9 cellular contexts compared by ENCODE assay signal in the genomic region with DNA sequence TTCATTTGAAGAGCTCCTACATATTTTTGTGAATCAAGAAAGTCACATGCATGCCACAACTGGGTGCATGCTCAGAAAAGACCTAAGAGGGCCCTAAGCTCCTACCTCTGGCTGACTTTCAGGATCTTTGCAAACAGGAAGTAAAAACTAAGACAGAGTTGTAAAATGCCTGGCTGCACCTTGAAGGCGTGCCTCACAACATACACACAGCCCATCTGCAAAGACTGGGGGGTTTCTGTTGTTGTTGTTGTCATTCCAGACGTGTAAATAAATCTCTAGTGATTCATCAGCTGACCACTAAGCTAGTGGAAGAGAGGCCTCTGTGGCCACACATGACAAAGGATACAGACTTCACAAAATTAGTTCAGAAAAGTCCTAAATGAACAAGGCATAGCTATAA. TPM values are rescaled to one million over a fixed set of nuclear protein-coding genes. Genes with fewer than 3 reads are reported as not detected.
A peak's percentile ranks its signal among the peaks of the same experiment; 100 is the strongest.
DNase-seq lines count a peak whose midpoint lies in the region; ATAC-seq lines count a peak whose summit lies in the region.
"Had no signal": no experiment of that assay in that cellular context is flagged by ENCODE, and none has a peak within 500 bp of the region (broad histone marks: within the 10 kb centered on the region; RNA-seq: fewer than 3 reads in every experiment).

No MANE protein-coding gene starts in this region.

- DNase-seq in ACHN, result peak; percentile 33
- DNase-seq in activated gamma-delta T cell treated with Interleukin-2 at 50 U/mL for 16 hours, result no peak
- DNase-seq in sciatic nerve (ENCODE audit: low spot score), result no peak
- DNase-seq in NCI-H2081 (lab: John Stamatoyannopoulos, UW), result no peak
- DNase-seq: nucleus accumbens had no signal

- H3K4me1 ChIP-seq in esophagus (ENCODE audit: control insufficient read depth in 2 of 2, insufficient read depth in 2 of 2, low read length in 1 of 2), result peaks cover 5 to 8% of the 10 kb centered on the region in 2 donors

- H3K4me3 ChIP-seq in esophagus (ENCODE audit: low read depth in 1 of 2, low read length in 2 of 2), result no peak overlapping the region

- no peaks in the 10 kb centered on the region for H3K27me3 ChIP-seq in esophagus (ENCODE audit: control insufficient read depth in 1 of 2, insufficient read depth in 2 of 2, low read length in 2 of 2)

- ATAC-seq in GM19438 (IDR thresholded peaks at IDR 0.05; ENCODE audit: low read depth, unreplicated experiment) (peak; percentile 98), HG03439 (IDR thresholded peaks at IDR 0.05; ENCODE audit: unreplicated experiment) (peak; percentile 75), GM21367 (IDR thresholded peaks at IDR 0.05; ENCODE audit: unreplicated experiment) (no peak), sciatic nerve (no peak)

- H3K27ac ChIP-seq in esophagus (ENCODE audit: low read depth in 2 of 2, low read length in 1 of 2), result peak overlapping the region; percentile 41 to 62

- intact Hi-C loops in sciatic nerve (cut with DNase I), result no loop called here

- in situ Hi-C loops in ACHN (cut with HindIII; ENCODE audit: low pct_ligation_motif_present, low pct_unique_long_range_greater_than_20kb, low sequenced_read_pairs), result no loop called here

- 35 to 48% methylated on average over 2 of the region's 2 CpGs for WGBS in esophagus, 2 donors

- H3K9me3 ChIP-seq in esophagus (ENCODE audit: control insufficient read depth in 2 of 2, insufficient read depth in 1 of 2, low read depth in 1 of 2, low read length in 1 of 2), result no peaks in the 10 kb centered on the region

- no peaks in the 10 kb centered on the region for H3K36me3 ChIP-seq in esophagus (ENCODE audit: control insufficient read depth in 2 of 2, insufficient read depth in 2 of 2, low read length in 1 of 2)

RNA-seq across cellular contexts. Expression of gene SMURF1, which starts 31.8 kb away (rescaled TPM):
- polyA plus RNA-seq in esophagus, result 10 to 100 TPM; 11.7 to 12.9 TPM
- total RNA-seq in sciatic nerve, result 37.0 TPM

Comparison
In these comparisons a context has a peak if more than half of its experiments do, and no peak if none do; other contexts are left out.
1. ATAC-seq: peak in GM19438 (single experiment) and HG03439 (single experiment); none in GM21367 (single experiment) and sciatic nerve (single experiment).